In the genomic region with DNA sequence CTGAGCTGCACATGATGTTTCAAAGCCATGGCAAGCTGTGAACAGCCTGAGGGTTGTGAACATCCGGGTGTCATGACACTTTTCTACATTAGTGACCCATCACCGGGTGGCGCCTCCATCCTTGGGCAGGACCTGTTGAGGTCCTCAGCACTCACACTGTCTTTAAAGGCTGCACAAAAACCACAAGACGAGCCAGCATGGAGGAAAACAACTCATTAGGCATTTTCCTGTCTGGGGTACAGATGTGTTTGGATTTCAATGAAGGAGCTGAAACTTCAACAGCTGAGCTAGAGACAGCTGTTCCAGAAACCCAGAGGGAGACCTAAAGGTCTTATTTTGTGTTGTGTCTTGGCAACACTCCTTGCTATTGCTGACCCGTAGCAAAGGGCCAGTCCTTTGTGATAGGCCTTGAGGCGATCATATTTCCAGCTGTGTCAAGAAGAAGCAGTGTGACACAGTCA, we compare ENCODE assay signal across 8 cellular contexts.
DNase-seq lines count a peak whose midpoint lies in the region; ATAC-seq and TF ChIP-seq lines count a peak whose summit lies in the region.

No MANE protein-coding gene starts in this region.

- H3K79me1 ChIP-seq in IMR-90 (ENCODE audit: low read depth in 1 of 2, low read length in 2 of 2), result no peaks in the 10 kb centered on the region

- H4K8ac ChIP-seq in IMR-90 (ENCODE audit: low read depth in 2 of 2, low read length in 2 of 2), result no peak overlapping the region

- TF ChIP-seq POLR2A in IMR-90 (IDR thresholded peaks at IDR 0.05; ENCODE audit: low read depth, low read length), result no peak

- no peak overlapping the region for H3K9ac ChIP-seq in IMR-90 (ENCODE audit: low read depth, low read length)

- H3K56ac ChIP-seq in IMR-90 (ENCODE audit: extremely low read depth, insufficient read depth, low read length), result no peak overlapping the region

- H3K27me3 ChIP-seq in IMR-90 (ENCODE audit: control insufficient read depth, insufficient read depth, low read length) (no peaks in the 10 kb centered on the region; the same call in 1 of the 2 replicates), osteoblast (ENCODE audit: insufficient read depth, low read length) (no peaks in the 10 kb centered on the region)

- H3K23ac ChIP-seq in IMR-90 (ENCODE audit: low read depth, low read length), result no peak overlapping the region

- H3K4me1 ChIP-seq in IMR-90 (ENCODE audit: control insufficient read depth, insufficient read depth, low read length) (peaks cover 4% of the 10 kb centered on the region; the same call in 1 of the 2 replicates), osteoblast (ENCODE audit: insufficient read depth, low read length) (no peaks in the 10 kb centered on the region)

- H3K18ac ChIP-seq in IMR-90 (ENCODE audit: low read depth, low read length), result no peak overlapping the region

- no peak overlapping the region for H2BK15ac ChIP-seq in IMR-90 (ENCODE audit: low read depth, low read length)

- peak; percentile 37; the same call in 1 of the 2 replicates for TF ChIP-seq RAD21 in IMR-90 (IDR thresholded peaks at IDR 0.05; ENCODE audit: low read length)

- H3K9me3 ChIP-seq in IMR-90 (ENCODE audit: control insufficient read depth, insufficient read depth, low read length) (no peaks in the 10 kb centered on the region), osteoblast (ENCODE audit: low read depth, low read length) (no peaks in the 10 kb centered on the region)

- ATAC-seq in IMR-90 (ENCODE audit: low read depth) (peak; percentile 74), HG03457 (IDR thresholded peaks at IDR 0.05; ENCODE audit: unreplicated experiment) (no peak), GM21447 (IDR thresholded peaks at IDR 0.05; ENCODE audit: unreplicated experiment) (no peak)

- H3K27ac ChIP-seq in IMR-90 (ENCODE audit: insufficient read depth, low read length) (no peak overlapping the region), osteoblast (ENCODE audit: low read depth, low read length) (no peak overlapping the region)

- H4K91ac ChIP-seq in IMR-90 (ENCODE audit: insufficient read depth, low read depth, low read length), result no peak overlapping the region

- H2BK5ac ChIP-seq in IMR-90 (ENCODE audit: low read depth, low read length, poor library complexity, severe bottlenecking), result no peak overlapping the region

- H3K14ac ChIP-seq in IMR-90 (replicated peaks; ENCODE audit: low read depth, low read length), result no peak overlapping the region

- H3K4me2 ChIP-seq in IMR-90 (ENCODE audit: low read depth, low read length), result no peak overlapping the region
- H3K4me2 ChIP-seq in osteoblast (ENCODE audit: insufficient read depth, low read length), result no peak overlapping the region

- WGBS in IMR-90 (ENCODE audit: extremely low coverage in 2 of 2, insufficient read length in 1 of 2), 2 experiments, result no CpG with 5 or more reads among the region's 6 CpGs

- H3K4me3 ChIP-seq in IMR-90 (ENCODE audit: insufficient read depth, low read depth, low read length), result no peak overlapping the region
- H3K4me3 ChIP-seq in osteoblast (ENCODE audit: insufficient read depth, low read length), result no peak overlapping the region

- H2AK9ac ChIP-seq in IMR-90 (replicated peaks; ENCODE audit: low read depth, low read length, poor library complexity), result no peak overlapping the region

- no peak overlapping the region for H4K5ac ChIP-seq in IMR-90 (ENCODE audit: low read depth, low read length)

- H3K4ac ChIP-seq in IMR-90 (ENCODE audit: low read depth, low read length), result no peak overlapping the region

- TF ChIP-seq CTCF in IMR-90 (conservative IDR thresholded peaks at IDR 0.05; ENCODE audit: low read depth, low read length) (peak; percentile 33; the same call in 1 of the 2 replicates), osteoblast (IDR thresholded peaks at IDR 0.05; ENCODE audit: extremely low read depth, low read depth, low read length) (no peak)

- H2AK5ac ChIP-seq in IMR-90 (ENCODE audit: low read depth, low read length), result no peak overlapping the region

- intact Hi-C loops in IMR-90 (cut with micrococcal nuclease), result no loop called here

- BruUV-seq in IMR-90 (replicated peaks; lab: Mats Ljungman, UMichigan), result no TSS peak

- in situ Hi-C loops in IMR-90 (cut with MboI; ENCODE audit: low sequenced_read_pairs), result no loop called here

- no peak overlapping the region for H2BK120ac ChIP-seq in IMR-90 (ENCODE audit: low read depth, low read length)

- POLR2A ChIA-PET in IMR-90 (lab: Charles Lee; ENCODE audit: unreplicated experiment), result no interaction called here

- CTCF ChIA-PET in IMR-90 (lab: Yijun Ruan, JAX), result interaction anchor here (0.6 kb wide), 1 partner anchor 184 kb away, joined by 7 read pairs; no protein-coding TSS in a partner anchor

- no peak overlapping the region for H2BK20ac ChIP-seq in IMR-90 (ENCODE audit: low read depth, low read length)

- dilution Hi-C loops in IMR-90 (cut with HindIII; ENCODE audit: low sequenced_read_pairs, unreplicated experiment), result no loop called here

- no peaks in the 10 kb centered on the region for H4K20me1 ChIP-seq in IMR-90 (ENCODE audit: insufficient read depth, low read length)
- no peaks in the 10 kb centered on the region for H4K20me1 ChIP-seq in osteoblast (ENCODE audit: insufficient read depth, low read length)

- H3K36me3 ChIP-seq in IMR-90 (ENCODE audit: control insufficient read depth, insufficient read depth, low read length), result no peaks in the 10 kb centered on the region
- H3K36me3 ChIP-seq in osteoblast (ENCODE audit: insufficient read depth, low read length), result no peaks in the 10 kb centered on the region

- H2AFZ ChIP-seq in IMR-90 (replicated peaks; ENCODE audit: low read length, poor library complexity) (peak overlapping the region; percentile 51), osteoblast (ENCODE audit: low read length) (peak overlapping the region; percentile 26)

- no peaks in the 10 kb centered on the region; the same call in 1 of the 2 replicates for H3K9me1 ChIP-seq in IMR-90 (ENCODE audit: insufficient read depth, low read length)

- no peaks in the 10 kb centered on the region for H3K79me2 ChIP-seq in osteoblast (ENCODE audit: insufficient read depth, low read length)

- DNase-seq in NCI-H1105 (lab: John Stamatoyannopoulos, UW) (peak; percentile 3), NCI-H1105 treated with DMSO at 0.1 percent for 48 hours (lab: John Stamatoyannopoulos, UW) (no peak), IMR-90 (peak; percentile 6), brain pericyte (ENCODE audit: low read depth, low spot score) (peak; percentile 30), osteoblast (ENCODE audit: insufficient read length, low spot score, missing footprints) (no peak), COLO829 (ENCODE audit: low spot score) (no peak)

TF ChIP-seq in IMR-90, 13 proteins besides CTCF, POLR2A, EP300 and RAD21:
- TF ChIP-seq SMC3 (IDR thresholded peaks at IDR 0.05; ENCODE audit: low read depth, low read length) (peak; percentile 9; the same call in 1 of the 2 replicates), MXI1 (IDR thresholded peaks at IDR 0.05; ENCODE audit: borderline replicate concordance, low read depth, low read length) (no peak)
TF ChIP-seq in IMR-90: peak in this region for 1.

Comparison
In these comparisons a context has a peak if more than half of its experiments do, and no peak if none do; other contexts are left out.
1. DNase-seq: peak in NCI-H1105 (single experiment), IMR-90 (single experiment) and brain pericyte (single experiment); none in NCI-H1105 treated with DMSO at 0.1 percent for 48 hours (single experiment), osteoblast (single experiment) and COLO829 (single experiment).